ENCODE assay signal across 17 cellular contexts in the genomic region with DNA sequence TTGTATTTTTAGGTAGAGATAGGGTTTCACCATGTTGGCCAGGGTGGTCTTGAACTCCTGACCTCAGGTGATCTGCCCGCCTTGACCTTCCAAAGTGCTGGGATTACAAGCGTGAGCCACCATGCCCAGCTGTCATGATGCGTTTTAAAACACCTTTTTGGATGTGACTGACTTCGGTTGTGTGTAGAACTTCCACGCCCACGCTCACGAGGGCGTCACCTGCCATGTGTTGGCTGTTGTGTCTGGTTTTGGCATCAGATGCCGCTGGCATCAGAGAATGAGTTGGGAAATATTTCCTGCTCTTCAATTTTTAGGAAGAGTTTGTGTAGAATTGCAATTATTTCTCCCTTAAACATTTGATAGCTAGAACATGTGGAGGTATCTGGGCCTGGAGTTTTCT.
DNase-seq lines count a peak whose midpoint lies in the region; ATAC-seq and TF ChIP-seq lines count a peak whose summit lies in the region.
"Had no signal": no experiment of that assay in that cellular context is flagged by ENCODE, and none has a peak within 500 bp of the region (broad histone marks: within the 10 kb centered on the region; RNA-seq: fewer than 3 reads in every experiment).

No MANE protein-coding gene starts in this region.

- POLR2A ChIA-PET in HCT116 (lab: Charles Lee), result no interaction called here

- TF ChIP-seq CTCF in HCT116 (IDR thresholded peaks at IDR 0.05 in 2 of 3, conservative IDR thresholded peaks at IDR 0.05 in 1 of 3; ENCODE audit: borderline replicate concordance in 1 of 3, insufficient read depth in 1 of 3, low read depth in 2 of 3, low read length in 2 of 3), result no peak
- TF ChIP-seq CTCF in Peyer's patch (IDR thresholded peaks at IDR 0.05), result no peak
- TF ChIP-seq CTCF in left lung (IDR thresholded peaks at IDR 0.05), result no peak

- RAD21 ChIA-PET in HCT116 (lab: Charles Lee; ENCODE audit: low non-redundant PET in 1 of 2, low total read pairs in 2 of 2, uncharacterized antibody in 2 of 2, unreplicated experiment in 2 of 2), result no interaction called here

- no peaks in the 10 kb centered on the region for H3K79me2 ChIP-seq in HCT116 (ENCODE audit: insufficient read depth, low read length)

- H3K4me3 ChIP-seq in HCT116 (replicated peaks in 1 of 2; ENCODE audit: low read depth in 1 of 2, low read length in 2 of 2) (no peak overlapping the region), Peyer's patch (no peak overlapping the region), left lung (no peak overlapping the region)
- H3K4me3 ChIP-seq: PC-9 had no signal

- CTCF ChIA-PET in HCT116 (lab: Charles Lee), result no interaction called here

- H3K9me3 ChIP-seq in HCT116 (ENCODE audit: control insufficient read depth in 1 of 2, insufficient read depth in 1 of 2, low read depth in 1 of 2, low read length in 2 of 2) (no peaks in the 10 kb centered on the region), Peyer's patch (no peaks in the 10 kb centered on the region), left lung (peaks cover 0 to 4% of the 10 kb centered on the region in 2 donors)
- H3K9me3 ChIP-seq: SK-N-SH had no signal

- H3K27me3 ChIP-seq in HCT116 (ENCODE audit: insufficient read depth, low read length) (no peaks in the 10 kb centered on the region), Peyer's patch (no peaks in the 10 kb centered on the region), left lung (no peaks in the 10 kb centered on the region)

- H3K9ac ChIP-seq in HCT116 (ENCODE audit: low read length), result no peak overlapping the region
- H3K9ac ChIP-seq: SK-N-SH had no signal

- no peak overlapping the region for H2AFZ ChIP-seq in HCT116 (ENCODE audit: low read depth, low read length, poor library complexity, severe bottlenecking)
- H2AFZ ChIP-seq: PC-9 had no signal

- ATAC-seq in HCT116, result no peak
- no peak for ATAC-seq in left lung
- no peak for ATAC-seq in sciatic nerve
- ATAC-seq: Right ventricle myocardium inferior had no signal

- H3K36me3 ChIP-seq in HCT116 (ENCODE audit: control insufficient read depth in 1 of 2, insufficient read depth in 2 of 2, low read length in 2 of 2), result no peaks in the 10 kb centered on the region
- H3K36me3 ChIP-seq in Peyer's patch, result no peaks in the 10 kb centered on the region
- no peaks in the 10 kb centered on the region for H3K36me3 ChIP-seq in left lung

- TF ChIP-seq RAD21 in HCT116 (IDR thresholded peaks at IDR 0.05; ENCODE audit: low read depth), result peak; percentile 28; the same call in 1 of the 2 replicates

- DNase-seq in HCT116 (ENCODE audit: low read depth, low spot score) (no peak), Peyer's patch (peak in 2 of 3 donors; percentile 16 to 26), left lung (peak; percentile 17 to 22), sciatic nerve (ENCODE audit: low spot score) (peak; percentile 19), NCI-H2196 treated with DMSO at 0.1 percent for 48 hours (lab: John Stamatoyannopoulos, UW; ENCODE audit: unreplicated experiment) (no peak), NCI-H748 (lab: John Stamatoyannopoulos, UW; ENCODE audit: unreplicated experiment) (no peak)
- DNase-seq in stimulated activated CD4-positive, alpha-beta T cell treated with anti-CD3 and anti-CD28 coated beads, Interleukin-12 subunit alpha, Interleukin-12 subunit beta, amount 100 ng/mL, for 4 hours, result no peak
- DNase-seq: DMS153, H7, Kasumi-1, NCI-H1436 treated with DMSO at 0.1 percent for 48 hours, NCI-H2081, NCI-H345, NCI-H69, PC-9, SK-N-SH had no signal

- H3K4me1 ChIP-seq in HCT116 (ENCODE audit: control insufficient read depth in 1 of 2, insufficient read depth in 2 of 2, low read length in 2 of 2), result no peaks in the 10 kb centered on the region
- H3K4me1 ChIP-seq in Peyer's patch, result no peaks in the 10 kb centered on the region
- H3K4me1 ChIP-seq in left lung, result peaks cover 0 to 11% of the 10 kb centered on the region in 2 donors

- BruUV-seq in HCT116 (replicated peaks; lab: Mats Ljungman, UMichigan), result no TSS peak

- no peaks in the 10 kb centered on the region for H3K9me2 ChIP-seq in HCT116 (ENCODE audit: insufficient read depth)
- H3K9me2 ChIP-seq: SK-N-SH had no signal

- no peak overlapping the region for H3K4me2 ChIP-seq in HCT116 (ENCODE audit: low read length)
- H3K4me2 ChIP-seq: PC-9, SK-N-SH had no signal

- intact Hi-C loops in HCT116 (cut with micrococcal nuclease), result no loop called here
- intact Hi-C loops in left lung (cut with DNase I), result no loop called here
- intact Hi-C loops in sciatic nerve (cut with DNase I), result no loop called here

- TF ChIP-seq POLR2A in HCT116 (IDR thresholded peaks at IDR 0.05; ENCODE audit: borderline replicate concordance, extremely low read depth, insufficient read depth, insufficient read length), result no peak
- no peak for TF ChIP-seq POLR2A in Peyer's patch (IDR thresholded peaks at IDR 0.05)

- no peak overlapping the region for H3K27ac ChIP-seq in HCT116 (ENCODE audit: low read depth, low read length)
- H3K27ac ChIP-seq in Peyer's patch, result no peak overlapping the region
- no peak overlapping the region for H3K27ac ChIP-seq in left lung
- H3K27ac ChIP-seq: PC-9 had no signal

- no peaks in the 10 kb centered on the region for H4K20me1 ChIP-seq in HCT116 (ENCODE audit: insufficient read depth)

TF ChIP-seq in HCT116, 20 proteins besides CTCF, POLR2A, EP300 and RAD21:
- TF ChIP-seq JUND (IDR thresholded peaks at IDR 0.05) (no peak), SRF (IDR thresholded peaks at IDR 0.05; ENCODE audit: low read depth) (no peak), ZBTB33 (IDR thresholded peaks at IDR 0.05; ENCODE audit: extremely low read depth, insufficient replicate concordance, low read length) (no peak), POLR2AphosphoS5 (IDR thresholded peaks at IDR 0.05; ENCODE audit: low read depth, low read length) (no peak), CBX3 (IDR thresholded peaks at IDR 0.05; ENCODE audit: low read depth) (no peak), TCF7L2 (IDR thresholded peaks at IDR 0.05; ENCODE audit: borderline replicate concordance, extremely low read depth, insufficient read depth, insufficient read length) (no peak), EZH2phosphoT487 (IDR thresholded peaks at IDR 0.05; ENCODE audit: borderline replicate concordance) (no peak), ELF1 (IDR thresholded peaks at IDR 0.05; ENCODE audit: borderline replicate concordance, low read depth) (no peak), ZFX (IDR thresholded peaks at IDR 0.05) (no peak), FOSL1 (IDR thresholded peaks at IDR 0.05; ENCODE audit: low read depth) (no peak)
- TF ChIP-seq, protein P1, sequence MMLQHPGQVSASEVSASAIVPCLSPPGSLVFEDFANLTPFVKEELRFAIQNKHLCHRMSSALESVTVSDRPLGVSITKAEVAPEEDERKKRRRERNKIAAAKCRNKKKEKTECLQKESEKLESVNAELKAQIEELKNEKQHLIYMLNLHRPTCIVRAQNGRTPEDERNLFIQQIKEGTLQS (IDR thresholded peaks at IDR 0.05), result no peak

Comparison
In these comparisons a context has a peak if more than half of its experiments do, and no peak if none do; other contexts are left out.
1. DNase-seq: peak in Peyer's patch (2 of 3), left lung (2 of 2) and sciatic nerve (single experiment); none in HCT116 (single experiment), stimulated activated CD4-positive, alpha-beta T cell treated with anti-CD3 and anti-CD28 coated beads, Interleukin-12 subunit alpha, Interleukin-12 subunit beta, amount 100 ng/mL, for 4 hours (single experiment), NCI-H2196 treated with DMSO at 0.1 percent for 48 hours (single experiment) and NCI-H748 (single experiment).